Comparison of ENCODE assay signal across 8 cellular contexts in genomic region chr4:13548984-13549546, GRCh38. TPM values are rescaled to one million over a fixed set of nuclear protein-coding genes. Genes with fewer than 3 reads are reported as not detected.
A peak's percentile ranks its signal among the peaks of the same experiment; 100 is the strongest.
DNase-seq lines count a peak whose midpoint lies in the region; ATAC-seq and TF ChIP-seq lines count a peak whose summit lies in the region.

No MANE protein-coding gene starts in this region.

- H3K9me3 ChIP-seq in SK-N-SH (no peaks in the 10 kb centered on the region), upper lobe of left lung (no peaks in the 10 kb centered on the region)

- no peaks in the 10 kb centered on the region for H3K79me2 ChIP-seq in SK-N-SH (ENCODE audit: insufficient read depth)

- peak overlapping the region; percentile 80 for H2AFZ ChIP-seq in SK-N-SH (ENCODE audit: low read depth)

- TF ChIP-seq EP300 in SK-N-SH (IDR thresholded peaks at IDR 0.05; ENCODE audit: borderline replicate concordance in 1 of 2, low read depth in 1 of 2, low read length in 1 of 2) (no peak), upper lobe of left lung (IDR thresholded peaks at IDR 0.05) (no peak)

- no peaks in the 10 kb centered on the region for H3K9me2 ChIP-seq in SK-N-SH

- H3K4me2 ChIP-seq in SK-N-SH, result peak overlapping the region; percentile 79

- no peak for TF ChIP-seq POLR2A in upper lobe of left lung (IDR thresholded peaks at IDR 0.05)

- H3K4me3 ChIP-seq in GM08714 (ENCODE audit: low read length) (peak overlapping the region; percentile 66; the same call in 1 of the 2 replicates), SK-N-SH (ENCODE audit: low read depth in 2 of 2, low read length in 1 of 2) (peak overlapping the region; percentile 43 to 71), upper lobe of left lung (peak overlapping the region in 2 of 4 donors; percentile 28 to 34)

- CTCF ChIA-PET in SK-N-SH (lab: Yijun Ruan, JAX), result interaction anchor here (1.0 to 2.6 kb wide), 13 partner anchors 10 to 871 kb away, joined by 3 to 21 read pairs (median 5); no protein-coding TSS in a partner anchor

- POLR2A ChIA-PET in SK-N-SH (lab: Yijun Ruan, JAX), result no interaction called here

- peak; percentile 94 for TF ChIP-seq RAD21 in SK-N-SH (IDR thresholded peaks at IDR 0.05; ENCODE audit: low read length)

- H4K20me1 ChIP-seq in SK-N-SH (ENCODE audit: insufficient read depth), result no peaks in the 10 kb centered on the region

- intact Hi-C loops in Right ventricle myocardium inferior (cut with DNase I) (loop anchor here (1.0 to 5.0 kb wide), 2 partner anchors 697 to 817 kb away; no protein-coding TSS in a partner anchor), posterior cingulate gyrus (cut with DNase I) (loop anchor here (2.0 to 10.0 kb wide), 3 partner anchors 64 to 820 kb away; partner anchors contain the start of gene RAB28)

- H3K27me3 ChIP-seq in SK-N-SH (ENCODE audit: insufficient read depth), result peaks cover 36% of the 10 kb centered on the region
- peaks cover 0 to 49% (median 32%) of the 10 kb centered on the region in 4 donors for H3K27me3 ChIP-seq in upper lobe of left lung

- H3K27ac ChIP-seq in SK-N-SH (ENCODE audit: low read depth in 2 of 2, low read length in 1 of 2) (no peak overlapping the region), upper lobe of left lung (no peak overlapping the region)

- H3K36me3 ChIP-seq in SK-N-SH (replicated peaks in 1 of 2; ENCODE audit: control insufficient read depth in 1 of 2, insufficient read depth in 2 of 2, low read length in 1 of 2) (no peaks in the 10 kb centered on the region), upper lobe of left lung (no peaks in the 10 kb centered on the region)

- no peaks in the 10 kb centered on the region for H3F3A ChIP-seq in SK-N-SH (replicated peaks; ENCODE audit: insufficient read depth)

- DNase-seq in MV-4-11 (lab: John Stamatoyannopoulos, UW) (peak; percentile 71), SK-N-SH (peak; percentile 88), Right ventricle myocardium inferior (ENCODE audit: missing footprints) (peak; percentile 89), posterior cingulate gyrus (peak in 9 of 10 donors; percentile 52 to 95 (median 82)), upper lobe of left lung (peak in 1 of 2 donors; percentile 70)
- DNase-seq in activated naive CD4-positive, alpha-beta T cell treated with anti-CD3 and anti-CD28 coated beads, Interleukin-2, amount 50 U/mL, for 16 hours, result peak; percentile 85

- ATAC-seq in HG02571 (IDR thresholded peaks at IDR 0.05; ENCODE audit: unreplicated experiment), result peak; percentile 71
- ATAC-seq in Right ventricle myocardium inferior, result peak; percentile 74
- peak; percentile 81 to 84 for ATAC-seq in upper lobe of left lung (ENCODE audit: low FRiP score in 2 of 2)

- TF ChIP-seq CTCF in SK-N-SH (IDR thresholded peaks at IDR 0.05), result peak; percentile 95
- TF ChIP-seq CTCF in upper lobe of left lung (IDR thresholded peaks at IDR 0.05), result peak; percentile 57 to 87 (median 73)

- 4% methylated on average over 21 of the region's 21 CpGs for WGBS in SK-N-SH (ENCODE audit: low lambda C conversion rate)
- WGBS in upper lobe of left lung, 2 donors, result 1 to 4% methylated on average over 15 to 21 of the region's 21 CpGs

- no peak overlapping the region; the same call in 1 of the 2 replicates for H3K9ac ChIP-seq in SK-N-SH

- H3K4me1 ChIP-seq in SK-N-SH (ENCODE audit: control insufficient read depth in 1 of 2, insufficient read depth in 2 of 2, low read depth in 1 of 2, low read length in 1 of 2) (peaks cover 5% of the 10 kb centered on the region in 2 experiments; a peak in 2 of 4 replicates), upper lobe of left lung (peaks cover 31 to 36% (median 33%) of the 10 kb centered on the region in 4 donors)

TF ChIP-seq in SK-N-SH, 30 proteins besides CTCF, POLR2A, EP300 and RAD21:
- TF ChIP-seq USF1 (IDR thresholded peaks at IDR 0.05; ENCODE audit: borderline replicate concordance, low read depth) (no peak), RXRA (IDR thresholded peaks at IDR 0.05; ENCODE audit: borderline replicate concordance, low read depth) (no peak), TEAD4 (IDR thresholded peaks at IDR 0.05; ENCODE audit: borderline replicate concordance, insufficient read depth) (no peak), POLR2AphosphoS5 (IDR thresholded peaks at IDR 0.05; ENCODE audit: low read depth, low read length) (no peak), TCF12 (IDR thresholded peaks at IDR 0.05) (no peak), SMC3 (IDR thresholded peaks at IDR 0.05; ENCODE audit: low read depth, low read length) (peak; percentile 85), JUND (IDR thresholded peaks at IDR 0.05) (no peak), RCOR1 (IDR thresholded peaks at IDR 0.05; ENCODE audit: low read length) (0 out of 2 replicates have a peak, but pooled peaks have one; percentile 11), RFX5 (IDR thresholded peaks at IDR 0.05; ENCODE audit: low read length) (no peak), IRF3 (IDR thresholded peaks at IDR 0.05; ENCODE audit: low read depth, low read length) (no peak), ZBTB33 (IDR thresholded peaks at IDR 0.05; ENCODE audit: borderline replicate concordance, low read depth) (no peak), PBX3 (IDR thresholded peaks at IDR 0.05) (no peak), YY1 (IDR thresholded peaks at IDR 0.05; ENCODE audit: low read depth) (no peak), TAF1 (IDR thresholded peaks at IDR 0.05; ENCODE audit: borderline replicate concordance, low read depth, low read length) (no peak), FOXM1 (IDR thresholded peaks at IDR 0.05; ENCODE audit: low read depth) (no peak), MAX (IDR thresholded peaks at IDR 0.05; ENCODE audit: low read depth) (no peak), FOXJ3 (CRISPR knock-in tag; IDR thresholded peaks at IDR 0.05) (no peak)

RNA-seq across cellular contexts. Expression of gene NKX3-2, which starts 4.8 kb away (rescaled TPM):
- 0.15 and 0.16 TPM in 2 replicates for polyA plus RNA-seq in SK-N-SH (2012; rRNA removed)
- 0.12 TPM in 2 replicates for polyA plus RNA-seq in SK-N-SH (2012; cell fraction: cytosol; rRNA removed)
- 0.36 and 0.38 TPM in 2 replicates for polyA plus RNA-seq in SK-N-SH (2012; cell fraction: nucleus; rRNA removed)
- not detected for total RNA-seq in Right ventricle myocardium inferior
- total RNA-seq in upper lobe of left lung, result under 1 TPM in 1 of 6 donors, not detected in 5; 0.49 TPM
